ENCODE assay signal across 1 cellular context in genomic region chr19:45528149-45528743, GRCh38.
TF ChIP-seq lines count a peak whose summit lies in the region.

No MANE protein-coding gene starts in this region.

TF ChIP-seq in HepG2, 621 proteins besides CTCF, POLR2A, EP300 and RAD21:
- TF ChIP-seq PHB2 (IDR thresholded peaks at IDR 0.05; ENCODE audit: partially characterized antibody) (no peak), PRDM10 (CRISPR knock-in tag; IDR thresholded peaks at IDR 0.05; ENCODE audit: low read depth) (peak; percentile 90), ZBTB33 (CRISPR knock-in tag; IDR thresholded peaks at IDR 0.05) (peak; percentile 51; the same call in 1 of the 2 replicates), SRSF1 (optimal IDR thresholded peaks at IDR 0.05; ENCODE audit: low read depth, low read length) (peak; percentile 54), RBM22 (optimal IDR thresholded peaks at IDR 0.05; ENCODE audit: low read length) (peak; percentile 2)
